In genomic region chr10:45470098-45471012, GRCh38 we compare ENCODE assay signal across 8 cellular contexts.
DNase-seq lines count a peak whose midpoint lies in the region; TF ChIP-seq lines count a peak whose summit lies in the region.

No MANE protein-coding gene starts in this region.

- no peak for TF ChIP-seq CTCF in hepatocyte (IDR thresholded peaks at IDR 0.05; ENCODE audit: poor library complexity)

- DNase-seq in CD8-positive, alpha-beta memory T cell: peak in 3 of 5 donors; percentile 35 to 76 (median 63)
- DNase-seq in NAMALWA (ENCODE audit: low spot score) (peak; percentile 58), hepatocyte (ENCODE audit: low spot score) (peak; percentile 46), HPDE6-E6E7 (ENCODE audit: extremely low spot score) (no peak), NCI-H2171 (lab: John Stamatoyannopoulos, UW) (no peak), mesenteric fat pad (ENCODE audit: low spot score) (no peak)
- DNase-seq in activated effector memory CD4-positive, alpha-beta T cell treated with Interleukin-2 at 50 U/mL for 16 hours: peak; percentile 29
- peak; percentile 1 to 25 for DNase-seq in stimulated activated CD8-positive, alpha-beta memory T cell treated with anti-CD3 and anti-CD28 coated beads, Interleukin-2, amount 100 ng/mL, for 48 hours (ENCODE audit: low read depth in 2 of 2)

- H3K27me3 ChIP-seq in CD8-positive, alpha-beta memory T cell (ENCODE audit: insufficient read depth, low read length, poor library complexity, severe bottlenecking): no peaks in the 10 kb centered on the region
- no peaks in the 10 kb centered on the region for H3K27me3 ChIP-seq in hepatocyte

- peak overlapping the region; percentile 17 for H3K4me3 ChIP-seq in CD8-positive, alpha-beta memory T cell (ENCODE audit: low read length)
- H3K4me3 ChIP-seq in hepatocyte: no peak overlapping the region

- H3K79me2 ChIP-seq in hepatocyte: peaks cover 20% of the 10 kb centered on the region

- H3K9me3 Mint-ChIP-seq in CD8-positive, alpha-beta memory T cell: no peaks in the 10 kb centered on the region

- 41% methylated on average over 10 of the region's 10 CpGs for WGBS in hepatocyte (ENCODE audit: low lambda C conversion rate, missing lambda C conversion rate)

- CTCF ChIA-PET in CD8-positive, alpha-beta memory T cell (lab: Charles Lee): no interaction called here

- POLR2A ChIA-PET in CD8-positive, alpha-beta memory T cell (lab: Charles Lee): no interaction called here

- peak overlapping the region; percentile 55 to 95 (median 86) for H3K27ac Mint-ChIP-seq in CD8-positive, alpha-beta memory T cell

- no peaks in the 10 kb centered on the region for H4K20me1 ChIP-seq in hepatocyte (ENCODE audit: insufficient read depth, poor library complexity, severe bottlenecking)

- no peaks in the 10 kb centered on the region for H3K36me3 ChIP-seq in CD8-positive, alpha-beta memory T cell (ENCODE audit: insufficient read depth, low read length)
- H3K36me3 ChIP-seq in hepatocyte (replicated peaks; ENCODE audit: insufficient read depth, low read depth): no peaks in the 10 kb centered on the region

- H3K27me3 Mint-ChIP-seq in CD8-positive, alpha-beta memory T cell: no peaks in the 10 kb centered on the region

- peaks cover 30 to 53% (median 52%) of the 10 kb centered on the region in 3 donors for H3K4me1 Mint-ChIP-seq in CD8-positive, alpha-beta memory T cell

- no peak overlapping the region for H2AFZ ChIP-seq in hepatocyte

- peaks cover 21% of the 10 kb centered on the region for H3K4me1 ChIP-seq in CD8-positive, alpha-beta memory T cell (ENCODE audit: insufficient read depth, low read length)
- peaks cover 17% of the 10 kb centered on the region for H3K4me1 ChIP-seq in hepatocyte (ENCODE audit: insufficient read depth)

- no peaks in the 10 kb centered on the region for H3K9me2 ChIP-seq in hepatocyte (replicated peaks; ENCODE audit: insufficient read depth)

- peak overlapping the region; percentile 49 for H3K4me2 ChIP-seq in hepatocyte

- peaks cover 0 to 3% (median 0%) of the 10 kb centered on the region in 3 donors for H3K36me3 Mint-ChIP-seq in CD8-positive, alpha-beta memory T cell

- peak overlapping the region; percentile 74 for H3K27ac ChIP-seq in CD8-positive, alpha-beta memory T cell (ENCODE audit: low read depth, low read length)
- peak overlapping the region; percentile 20 for H3K27ac ChIP-seq in hepatocyte

- no peaks in the 10 kb centered on the region for H3K9me3 ChIP-seq in CD8-positive, alpha-beta memory T cell (ENCODE audit: low read length)
- no peaks in the 10 kb centered on the region for H3K9me3 ChIP-seq in hepatocyte (ENCODE audit: low read depth)

- peak overlapping the region in 6 of 7 donors; percentile 12 to 63 (median 44) for H3K4me3 Mint-ChIP-seq in CD8-positive, alpha-beta memory T cell

Comparison
In these comparisons a context has a peak if more than half of its experiments do, and no peak if none do; other contexts are left out.
1. DNase-seq: peak in CD8-positive, alpha-beta memory T cell (3 of 5), NAMALWA (single experiment), activated effector memory CD4-positive, alpha-beta T cell treated with Interleukin-2 at 50 U/mL for 16 hours (single experiment), hepatocyte (single experiment) and stimulated activated CD8-positive, alpha-beta memory T cell treated with anti-CD3 and anti-CD28 coated beads, Interleukin-2, amount 100 ng/mL, for 48 hours (2 of 2); none in HPDE6-E6E7 (single experiment), NCI-H2171 (single experiment) and mesenteric fat pad (single experiment).